Comparison of ENCODE assay signal across 27 cellular contexts in the genomic region with DNA sequence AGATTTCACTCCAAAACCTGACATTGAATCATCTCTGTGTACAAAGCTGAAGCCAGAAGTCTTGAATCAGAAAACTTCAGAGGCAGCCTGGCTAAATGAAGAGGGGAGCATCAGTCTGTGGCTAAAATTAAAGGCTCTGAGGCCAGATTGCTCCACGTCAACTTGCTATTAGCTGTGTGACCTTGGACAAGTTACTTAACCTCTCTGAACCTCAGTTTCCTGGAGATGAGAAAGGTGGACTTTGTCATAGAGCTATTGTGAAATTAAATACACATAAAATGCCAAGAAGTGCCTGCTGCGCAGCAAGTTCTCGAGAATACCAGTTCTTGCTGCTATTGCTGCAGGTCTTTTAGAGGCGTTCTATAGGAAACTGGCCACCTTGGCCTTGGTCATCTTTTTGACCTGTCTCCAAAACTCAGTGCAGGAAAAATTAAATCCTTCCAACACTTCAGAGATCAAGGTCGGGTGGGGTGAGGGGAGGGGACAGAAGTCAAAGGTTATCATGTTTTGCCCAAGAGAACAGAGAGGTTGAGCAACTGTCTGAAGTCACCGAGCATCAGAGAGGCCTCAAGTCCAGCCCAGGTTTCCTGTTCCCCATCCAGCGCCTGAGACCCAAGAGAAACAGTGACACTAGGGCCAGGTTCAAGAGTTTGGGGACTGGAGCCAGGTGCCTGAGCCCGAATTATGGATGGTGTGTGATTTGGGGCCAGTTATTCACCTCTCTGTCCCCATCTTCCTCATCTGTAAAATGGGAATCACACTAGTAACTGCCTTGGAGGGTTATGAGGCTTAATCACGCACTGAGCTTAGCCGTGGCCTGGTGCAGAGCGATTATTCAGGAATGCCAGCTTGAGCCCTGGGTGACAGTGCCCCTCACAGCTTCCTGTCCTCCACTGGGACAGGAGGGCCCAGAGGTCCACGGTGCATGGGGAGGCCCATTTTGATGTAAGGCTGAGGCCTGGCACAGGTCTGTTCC. TPM values are rescaled to one million over a fixed set of nuclear protein-coding genes. Genes with fewer than 3 reads are reported as not detected.
A peak's percentile ranks its signal among the peaks of the same experiment; 100 is the strongest.
DNase-seq lines count a peak whose midpoint lies in the region; ATAC-seq, FAIRE-seq and TF ChIP-seq lines count a peak whose summit lies in the region.
"Had no signal": no experiment of that assay in that cellular context is flagged by ENCODE, and none has a peak within 500 bp of the region (broad histone marks: within the 10 kb centered on the region; RNA-seq: fewer than 3 reads in every experiment).

No MANE protein-coding gene starts in this region.

- DNase-seq in A549 (ENCODE audit: low read depth in 1 of 2, low spot score in 1 of 2): no peak
- DNase-seq in Peyer's patch: no peak
- DNase-seq in epithelial cell of proximal tubule (ENCODE audit: low read depth): no peak
- peak; percentile 34 for DNase-seq in mucosa of gallbladder (ENCODE audit: low spot score)
- DNase-seq in left colon: no peak
- DNase-seq: activated CD4-positive, alpha-beta T cell treated with anti-CD3 and anti-CD28 coated beads, Interleukin-2, amount 10 ng/mL, durations not matched to agents 7 days and 5 days; activated effector memory CD4-positive, alpha-beta T cell treated with Interleukin-2 at 50 U/mL for 16 hours; effector CD4-positive, alpha-beta T cell; glutamatergic neuron; H9; naive thymus-derived CD4-positive, alpha-beta T cell; NCI-H1092; NCI-H2081 treated with DMSO at 0.1 percent for 48 hours; NCI-H510A; stimulated activated CD4-positive, alpha-beta T cell treated with anti-CD3 and anti-CD28 coated beads, Interleukin-4, amount 100 ng/mL, for 24 hours had no signal

- no peak for FAIRE-seq in A549 (lab: Jason Lieb, UNC)
- FAIRE-seq: GM12892 had no signal

- no peak for TF ChIP-seq EP300 in A549 (IDR thresholded peaks at IDR 0.05)

- H3K4me2 ChIP-seq in A549: no peak overlapping the region

- H3K36me3 ChIP-seq in Peyer's patch: no peaks in the 10 kb centered on the region
- H3K36me3 ChIP-seq: adrenal gland, esophagus muscularis mucosa had no signal

- H3K9me3 ChIP-seq in A549: no peaks in the 10 kb centered on the region
- H3K9me3 ChIP-seq in Peyer's patch: no peaks in the 10 kb centered on the region
- H3K9me3 ChIP-seq: adrenal gland, esophagus muscularis mucosa had no signal

- CTCF ChIA-PET in A549 (lab: Yijun Ruan, JAX): no interaction called here

- H3K27ac ChIP-seq in A549 (no peak overlapping the region), Peyer's patch (peak overlapping the region in 3 of 4 donors; percentile 35 to 87 (median 82))
- H3K27ac ChIP-seq: adrenal gland, C4-2B, esophagus muscularis mucosa, parathyroid adenoma had no signal

- TF ChIP-seq CTCF in A549 (IDR thresholded peaks at IDR 0.05) (no peak), Peyer's patch (IDR thresholded peaks at IDR 0.05) (no peak), epithelial cell of proximal tubule (conservative IDR thresholded peaks at IDR 0.05; ENCODE audit: low read depth, low read length) (no peak)

- ATAC-seq in A549 (no peak), HG03025 (IDR thresholded peaks at IDR 0.05; ENCODE audit: low FRiP score, unreplicated experiment) (no peak), left colon (no peak), HG03097 (IDR thresholded peaks at IDR 0.05; ENCODE audit: low FRiP score, unreplicated experiment) (no peak), GM18858 (IDR thresholded peaks at IDR 0.05; ENCODE audit: unreplicated experiment) (no peak)
- ATAC-seq: naive thymus-derived CD4-positive, alpha-beta T cell had no signal

- H3K4me3 ChIP-seq in A549 (no peak overlapping the region), Peyer's patch (peak overlapping the region in 2 of 4 donors; percentile 43 to 49), epithelial cell of proximal tubule (ENCODE audit: low read depth, low read length) (peak overlapping the region; percentile 54)
- H3K4me3 ChIP-seq: adrenal gland, esophagus muscularis mucosa had no signal

- no peak for TF ChIP-seq RAD21 in A549 (conservative IDR thresholded peaks at IDR 0.05 in 1 of 2, IDR thresholded peaks at IDR 0.05 in 1 of 2)

- TF ChIP-seq POLR2A in A549 (IDR thresholded peaks at IDR 0.05; ENCODE audit: low read length) (no peak), Peyer's patch (IDR thresholded peaks at IDR 0.05) (no peak)

- WGBS in A549 (ENCODE audit: missing lambda C conversion rate): 50% methylated on average over 8 of the region's 12 CpGs

- intact Hi-C loops in left colon (cut with DNase I, micrococcal nuclease): no loop called here

- 0 out of 3 replicates have a peak, but pooled peaks cover 5% of the 10 kb centered on the region for H3K4me1 ChIP-seq in A549
- peaks cover 0 to 50% (median 0%) of the 10 kb centered on the region in 4 donors for H3K4me1 ChIP-seq in Peyer's patch
- H3K4me1 ChIP-seq: adrenal gland, parathyroid adenoma had no signal

- POLR2A ChIA-PET in A549 (lab: Yijun Ruan, JAX): no interaction called here

- no peaks in the 10 kb centered on the region for H3K27me3 ChIP-seq in Peyer's patch

TF ChIP-seq in A549, 52 proteins besides CTCF, POLR2A, EP300 and RAD21:
- TF ChIP-seq ZFP36 (IDR thresholded peaks at IDR 0.05; ENCODE audit: borderline replicate concordance, partially characterized antibody) (peak; percentile 32), KDM1A (IDR thresholded peaks at IDR 0.05; ENCODE audit: low read depth) (peak; percentile 66; the same call in 1 of the 2 replicates), HOXB5 (CRISPR knock-in tag; IDR thresholded peaks at IDR 0.05) (no peak)

RNA-seq across cellular contexts. Expression of a gene that starts 1.1 kb away (rescaled TPM):
- 2.2 and 4.1 TPM in 2 replicates for polyA plus RNA-seq in A549 (2011; rRNA removed)
- 0.12 and 0.19 TPM in 2 replicates for polyA plus RNA-seq in A549 (2012; cell fraction: cytosol; rRNA removed)
- polyA plus RNA-seq in A549 (2012; cell fraction: nucleus; rRNA removed): 0.13 and 0.48 TPM in 2 replicates
- polyA plus RNA-seq in A549 (2017; fragmentation: RNase III; extraction: RNeasy Plus Mini Kit Qiagen cat#74134 plus additional on column Dnase treatment): 0.24 to 0.34 TPM (median 0.26 TPM) in 3 replicates
- 0.58 and 2.4 TPM in 2 replicates for polyA minus RNA-seq in A549 (2011; rRNA and poly(A)+ RNA removed)
- total RNA-seq in Peyer's patch: 1,000 to 10,000 TPM in 1 of 4 donors, 100 to 1,000 TPM in 3; 102 to 1,757 (median 637) TPM
- total RNA-seq in epithelial cell of proximal tubule: 15.3 and 15.8 TPM in 2 replicates
- total RNA-seq in mucosa of gallbladder: 348 TPM
- total RNA-seq in left colon: 100 to 1,000 TPM; 185 to 197 TPM
- total RNA-seq: H9 had no signal

RNA-seq across cellular contexts. Expression of a gene that starts 20.8 kb away (rescaled TPM):
- not detected in 2 replicates for polyA plus RNA-seq in A549 (2011; rRNA removed)
- polyA plus RNA-seq in A549 (2012; cell fraction: cytosol; rRNA removed): not detected in 2 replicates
- not detected in 2 replicates for polyA plus RNA-seq in A549 (2012; cell fraction: nucleus; rRNA removed)
- not detected in 3 replicates for polyA plus RNA-seq in A549 (2017; fragmentation: RNase III; extraction: RNeasy Plus Mini Kit Qiagen cat#74134 plus additional on column Dnase treatment)
- not detected in 2 replicates for polyA minus RNA-seq in A549 (2011; rRNA and poly(A)+ RNA removed)
- total RNA-seq in Peyer's patch: not detected
- total RNA-seq in epithelial cell of proximal tubule: not detected in 2 replicates
- not detected for total RNA-seq in mucosa of gallbladder
- total RNA-seq in left colon: not detected
- total RNA-seq: activated CD4-positive, alpha-beta T cell treated with anti-CD3 and anti-CD28 coated beads, Interleukin-2, amount 10 ng/mL, durations not matched to agents 7 days and 5 days; adrenal gland; cardiac septum; esophagus muscularis mucosa; H9; lower leg skin; naive thymus-derived CD4-positive, alpha-beta T cell; skeletal muscle tissue had no signal
- polyA plus RNA-seq: adrenal gland; IgD-negative memory B cell; naive thymus-derived CD4-positive, alpha-beta T cell had no signal

Comparison
In these comparisons a context has a peak if more than half of its experiments do, and no peak if none do; other contexts are left out.
1. H3K27ac ChIP-seq: peak in Peyer's patch (3 of 4); none in A549 (0 of 2).